In the genomic region with DNA sequence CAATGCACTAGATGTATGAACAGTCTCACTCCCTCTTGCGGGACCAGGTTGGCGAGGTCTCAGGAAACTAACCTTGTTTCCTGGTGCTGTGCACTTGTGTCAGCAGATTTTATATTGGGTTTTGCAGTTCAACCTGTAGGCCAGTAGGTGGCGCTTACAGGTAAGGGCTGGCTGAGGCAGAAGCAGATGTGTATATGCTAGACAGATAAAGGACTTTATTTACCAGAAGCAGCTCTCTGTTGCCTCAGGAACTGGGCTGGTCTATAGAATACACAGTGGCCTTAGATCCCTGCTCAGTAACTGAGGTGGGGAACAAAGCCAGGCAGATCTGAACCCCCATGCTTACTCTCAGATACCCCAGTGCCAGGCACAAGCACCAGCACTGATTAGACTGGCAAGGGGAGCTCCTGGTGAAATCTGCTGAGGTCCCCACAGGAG, we compare ENCODE assay signal across 8 cellular contexts.
A peak's percentile ranks its signal among the peaks of the same experiment; 100 is the strongest.
DNase-seq lines count a peak whose midpoint lies in the region; ATAC-seq, FAIRE-seq and TF ChIP-seq lines count a peak whose summit lies in the region.

No MANE protein-coding gene starts in this region.

- FAIRE-seq in GM12892 (lab: Jason Lieb, UNC), result peak; percentile 97

- TF ChIP-seq POLR2A in GM12892 (IDR thresholded peaks at IDR 0.05; ENCODE audit: low read depth, low read length), result no peak

- H3K27ac ChIP-seq in OCI-LY1 (ENCODE audit: low read depth, low read length, poor library complexity, severe bottlenecking) (no peak overlapping the region), smooth muscle cell (ENCODE audit: low read depth) (no peak overlapping the region)

- H3F3A ChIP-seq in OCI-LY1 (ENCODE audit: insufficient read depth, low read length), result no peaks in the 10 kb centered on the region
- no peaks in the 10 kb centered on the region for H3F3A ChIP-seq in smooth muscle cell (ENCODE audit: low read depth)

- TF ChIP-seq CTCF in OCI-LY1 (IDR thresholded peaks at IDR 0.05; ENCODE audit: low read length), result peak; percentile 91
- peak; percentile 82 for TF ChIP-seq CTCF in smooth muscle cell (IDR thresholded peaks at IDR 0.05; ENCODE audit: borderline replicate concordance, insufficient read depth, poor library complexity, severe bottlenecking)
- no peak for TF ChIP-seq CTCF in omental fat pad (IDR thresholded peaks at IDR 0.05)

- no peaks in the 10 kb centered on the region for H3K9me2 ChIP-seq in OCI-LY1 (ENCODE audit: low read depth, low read length)

- H3K4me1 ChIP-seq in OCI-LY1 (ENCODE audit: insufficient read depth, low read length, severe bottlenecking) (no peaks in the 10 kb centered on the region), smooth muscle cell (ENCODE audit: low read depth) (no peaks in the 10 kb centered on the region)

- H3K4me2 ChIP-seq in OCI-LY1 (ENCODE audit: low read length) (no peak overlapping the region), smooth muscle cell (no peak overlapping the region)

- H4K20me1 ChIP-seq in OCI-LY1 (ENCODE audit: insufficient read depth, low read length), result no peaks in the 10 kb centered on the region
- H4K20me1 ChIP-seq in smooth muscle cell (ENCODE audit: low read depth), result no peaks in the 10 kb centered on the region

- H2AFZ ChIP-seq in OCI-LY1 (ENCODE audit: low read length) (no peak overlapping the region), smooth muscle cell (ENCODE audit: low read depth) (no peak overlapping the region)

- H3K9me3 ChIP-seq in OCI-LY1 (ENCODE audit: low read length) (0 out of 2 replicates have a peak, but pooled peaks cover 3% of the 10 kb centered on the region), smooth muscle cell (replicated peaks; ENCODE audit: low read depth) (no peaks in the 10 kb centered on the region)

- H3K79me2 ChIP-seq in OCI-LY1 (ENCODE audit: insufficient read depth, low read length), result no peaks in the 10 kb centered on the region
- H3K79me2 ChIP-seq in smooth muscle cell (ENCODE audit: low read depth), result no peaks in the 10 kb centered on the region

- no peak for ATAC-seq in omental fat pad (ENCODE audit: low FRiP score)

- DNase-seq in 8988T, result peak; percentile 34
- peak; percentile 30 for DNase-seq in GM12892 (ENCODE audit: insufficient read length)
- DNase-seq in HPDE6-E6E7 (ENCODE audit: extremely low spot score), result peak; percentile 11
- DNase-seq in activated T-helper 1 cell treated with Interleukin-2 at 50 U/mL for 16 hours (ENCODE audit: low read depth), result peak; percentile 33
- peak; percentile 65 for DNase-seq in germinal center (ENCODE audit: low spot score)
- DNase-seq in smooth muscle cell (lab: John Stamatoyannopoulos, UW; ENCODE audit: unreplicated experiment), result no peak
- no peak for DNase-seq in omental fat pad (ENCODE audit: low spot score)

- H3K4me3 ChIP-seq in OCI-LY1 (ENCODE audit: low read depth, low read length, poor library complexity, severe bottlenecking) (no peak overlapping the region), smooth muscle cell (no peak overlapping the region)

- no peak overlapping the region for H3K9ac ChIP-seq in OCI-LY1 (ENCODE audit: low read length)
- no peak overlapping the region for H3K9ac ChIP-seq in smooth muscle cell (ENCODE audit: low read depth)

- 20% methylated on average over 3 of the region's 3 CpGs for WGBS in smooth muscle cell (ENCODE audit: low lambda C conversion rate)

- H3K27me3 ChIP-seq in OCI-LY1 (ENCODE audit: insufficient read depth, low read length), result no peaks in the 10 kb centered on the region
- no peaks in the 10 kb centered on the region for H3K27me3 ChIP-seq in smooth muscle cell (ENCODE audit: low read depth)

- H3K36me3 ChIP-seq in OCI-LY1 (ENCODE audit: insufficient read depth, low read length) (no peaks in the 10 kb centered on the region), smooth muscle cell (ENCODE audit: low read depth) (no peaks in the 10 kb centered on the region)

Comparison
In these comparisons a context has a peak if more than half of its experiments do, and no peak if none do; other contexts are left out.
1. DNase-seq: peak in 8988T (single experiment), GM12892 (single experiment), HPDE6-E6E7 (single experiment), activated T-helper 1 cell treated with Interleukin-2 at 50 U/mL for 16 hours (single experiment) and germinal center (single experiment); none in smooth muscle cell (single experiment) and omental fat pad (single experiment).
2. CTCF ChIP-seq: peak in OCI-LY1 (single experiment) and smooth muscle cell (single experiment); none in omental fat pad (0 of 3).